Comparison of ENCODE assay signal across 27 cellular contexts in genomic region chr17:82446124-82446523, GRCh38. TPM values are rescaled to one million over a fixed set of nuclear protein-coding genes. Genes with fewer than 3 reads are reported as not detected.
DNase-seq lines count a peak whose midpoint lies in the region; ATAC-seq, FAIRE-seq and TF ChIP-seq lines count a peak whose summit lies in the region.
"Had no signal": no experiment of that assay in that cellular context is flagged by ENCODE, and none has a peak within 500 bp of the region (broad histone marks: within the 10 kb centered on the region; RNA-seq: fewer than 3 reads in every experiment).

No MANE protein-coding gene starts in this region.

- H3K4me3 ChIP-seq in kidney (ENCODE audit: low read length in 2 of 2) (no peak overlapping the region), stomach (peak overlapping the region in 1 of 4 donors; percentile 1)
- H3K4me3 ChIP-seq: esophagus muscularis mucosa, HAP-1, mucosa of descending colon, SK-N-MC, uterus had no signal

- intact Hi-C loops in kidney (cut with DNase I): no loop called here
- intact Hi-C loops in stomach (cut with DNase I; ENCODE audit: low total_unique reads): no loop called here

- H3K4me3 Mint-ChIP-seq in IgD-negative memory B cell: peak overlapping the region in 2 of 4 donors; percentile 37 to 88
- H3K4me3 Mint-ChIP-seq in stimulated activated naive CD8-positive, alpha-beta T cell treated with anti-CD3 and anti-CD28 coated beads, Interleukin-15, amount 100 ng/mL, for 72 hours: no peak overlapping the region
- H3K4me3 Mint-ChIP-seq: CD14-positive monocyte had no signal

- no peak for TF ChIP-seq EP300 in stomach (IDR thresholded peaks at IDR 0.05)

- H3K27ac Mint-ChIP-seq in activated naive CD4-positive, alpha-beta T cell treated with anti-CD3 and anti-CD28 coated beads, Interleukin-2, amount 50 U/mL, for 72 hours: peak overlapping the region; percentile 44 to 76
- peak overlapping the region in 2 of 3 donors; percentile 95 to 99 for H3K27ac Mint-ChIP-seq in IgD-negative memory B cell
- peak overlapping the region; percentile 52 to 88 for H3K27ac Mint-ChIP-seq in stimulated activated naive CD8-positive, alpha-beta T cell treated with anti-CD3 and anti-CD28 coated beads, Interleukin-15, amount 100 ng/mL, for 72 hours

- no peak for FAIRE-seq in kidney (lab: Jason Lieb, UNC)
- FAIRE-seq: colon, frontal cortex had no signal

- H3K36me3 ChIP-seq in kidney (ENCODE audit: control insufficient read depth in 1 of 2, insufficient read depth in 2 of 2, low read length in 2 of 2): peaks cover 4 to 5% of the 10 kb centered on the region in 2 donors
- H3K36me3 ChIP-seq in stomach: peaks cover 12 to 65% (median 54%) of the 10 kb centered on the region in 4 donors
- H3K36me3 ChIP-seq: uterus had no signal

- H3K9me3 ChIP-seq in kidney (ENCODE audit: control insufficient read depth in 1 of 2, low read length in 2 of 2): no peaks in the 10 kb centered on the region
- no peaks in the 10 kb centered on the region for H3K9me3 ChIP-seq in stomach
- H3K9me3 ChIP-seq: esophagus muscularis mucosa, HAP-1, mucosa of descending colon, uterus had no signal

- WGBS in stomach, 5 donors: 71 to 93% (median 88%) methylated on average over 14 to 15 of the region's 15 CpGs

- DNase-seq in activated naive CD4-positive, alpha-beta T cell treated with anti-CD3 and anti-CD28 coated beads, Interleukin-2, amount 50 U/mL, for 72 hours (ENCODE audit: low spot score in 2 of 2): no peak
- DNase-seq in activated naive CD4-positive, alpha-beta T cell (lab: John Stamatoyannopoulos, UW): no peak
- DNase-seq in kidney: peak; percentile 76
- DNase-seq in stimulated activated naive CD8-positive, alpha-beta T cell treated with anti-CD3 and anti-CD28 coated beads, Interleukin-15, amount 100 ng/mL, for 72 hours: no peak
- DNase-seq in stomach: no peak
- DNase-seq in SHP77 (lab: John Stamatoyannopoulos, UW): no peak
- no peak for DNase-seq in omental fat pad (ENCODE audit: low spot score)
- DNase-seq: ACHN; activated T-cell treated with anti-CD3 and anti-CD28 coated beads, Interleukin-2, amount 50 U/mL, for 48 hours; brain microvascular endothelial cell; effector memory CD8-positive, alpha-beta T cell; hypothalamus; KG1; mucosa of descending colon; NCI-H146; NCI-H510A treated with DMSO at 0.1 percent for 48 hours; nucleus accumbens; stimulated activated CD4-positive, alpha-beta T cell treated with anti-CD3 and anti-CD28 coated beads, Interleukin-4, amount 100 ng/mL, for 4 hours; substantia nigra; uterus had no signal

- peaks cover under 1 to 9% of the 10 kb centered on the region in 2 donors for H3K4me1 ChIP-seq in kidney (ENCODE audit: control insufficient read depth in 1 of 2, insufficient read depth in 1 of 2, low read depth in 1 of 2, low read length in 2 of 2)
- peaks cover 25 to 57% (median 40%) of the 10 kb centered on the region in 4 donors for H3K4me1 ChIP-seq in stomach

- TF ChIP-seq CTCF in kidney (IDR thresholded peaks at IDR 0.05; ENCODE audit: borderline replicate concordance, extremely low read depth, insufficient read depth): no peak
- no peak for TF ChIP-seq CTCF in stomach (IDR thresholded peaks at IDR 0.05)
- TF ChIP-seq CTCF in omental fat pad (IDR thresholded peaks at IDR 0.05): no peak

- H3K9me3 Mint-ChIP-seq in activated naive CD4-positive, alpha-beta T cell treated with anti-CD3 and anti-CD28 coated beads, Interleukin-2, amount 50 U/mL, for 72 hours: no peaks in the 10 kb centered on the region
- H3K9me3 Mint-ChIP-seq in IgD-negative memory B cell: no peaks in the 10 kb centered on the region
- no peaks in the 10 kb centered on the region for H3K9me3 Mint-ChIP-seq in stimulated activated naive CD8-positive, alpha-beta T cell treated with anti-CD3 and anti-CD28 coated beads, Interleukin-15, amount 100 ng/mL, for 72 hours
- H3K9me3 Mint-ChIP-seq: CD14-positive monocyte; effector memory CD8-positive, alpha-beta T cell had no signal

- H3K27me3 ChIP-seq in stomach: no peaks in the 10 kb centered on the region
- H3K27me3 ChIP-seq: brain microvascular endothelial cell, esophagus muscularis mucosa, uterus had no signal

- H3K27ac ChIP-seq in kidney (ENCODE audit: low read depth in 2 of 2, low read length in 2 of 2) (no peak overlapping the region), stomach (peak overlapping the region in 2 of 5 donors; percentile 37 to 49)
- H3K27ac ChIP-seq: brain microvascular endothelial cell, SK-N-MC had no signal

- peaks cover 14 to 24% (median 23%) of the 10 kb centered on the region in 3 donors for H3K4me1 Mint-ChIP-seq in IgD-negative memory B cell
- peaks cover 45% of the 10 kb centered on the region for H3K4me1 Mint-ChIP-seq in stimulated activated naive CD8-positive, alpha-beta T cell treated with anti-CD3 and anti-CD28 coated beads, Interleukin-15, amount 100 ng/mL, for 72 hours

- peaks cover 19 to 28% of the 10 kb centered on the region in 2 donors for H3K36me3 Mint-ChIP-seq in activated naive CD4-positive, alpha-beta T cell treated with anti-CD3 and anti-CD28 coated beads, Interleukin-2, amount 50 U/mL, for 72 hours
- peaks cover 4% of the 10 kb centered on the region for H3K36me3 Mint-ChIP-seq in IgD-negative memory B cell

- no peak for ATAC-seq in activated naive CD4-positive, alpha-beta T cell treated with anti-CD3 and anti-CD28 coated beads, Interleukin-2, amount 50 U/mL, for 72 hours
- no peak for ATAC-seq in stimulated activated naive CD8-positive, alpha-beta T cell treated with anti-CD3 and anti-CD28 coated beads, Interleukin-15, amount 100 ng/mL, for 72 hours
- no peak for ATAC-seq in omental fat pad (ENCODE audit: low FRiP score)
- ATAC-seq: effector memory CD8-positive, alpha-beta T cell; mucosa of descending colon had no signal

- TF ChIP-seq POLR2A in stomach (IDR thresholded peaks at IDR 0.05): no peak

- H3K27me3 Mint-ChIP-seq in IgD-negative memory B cell: no peaks in the 10 kb centered on the region
- no peaks in the 10 kb centered on the region for H3K27me3 Mint-ChIP-seq in stimulated activated naive CD8-positive, alpha-beta T cell treated with anti-CD3 and anti-CD28 coated beads, Interleukin-15, amount 100 ng/mL, for 72 hours
- H3K27me3 Mint-ChIP-seq: effector memory CD8-positive, alpha-beta T cell had no signal

- no peak overlapping the region for H3K9ac ChIP-seq in kidney (ENCODE audit: low read length in 2 of 2)

RNA-seq across cellular contexts. Expression of gene CYBC1, which starts 4.4 kb away (rescaled TPM):
- 100 to 1,000 TPM; 205 to 401 TPM for total RNA-seq in activated naive CD4-positive, alpha-beta T cell treated with anti-CD3 and anti-CD28 coated beads, Interleukin-2, amount 50 U/mL, for 72 hours
- polyA plus RNA-seq in IgD-negative memory B cell: 266 TPM
- total RNA-seq in kidney: 139 TPM
- polyA plus RNA-seq in kidney (ENCODE audit: insufficient read depth, low read depth, low replicate concordance): 38.2 TPM
- 100 to 1,000 TPM in 2 of 5 donors, 10 to 100 TPM in 3; 41.5 to 196 (median 53.0) TPM for total RNA-seq in stomach
- polyA plus RNA-seq in stomach: 10 to 100 TPM; 35.9 to 43.4 (median 40.3) TPM
- 10 to 100 TPM; 43.8 to 74.6 (median 68.4) TPM for total RNA-seq in omental fat pad

RNA-seq across cellular contexts. Expression of gene NARF, which starts 12.4 kb away (rescaled TPM):
- total RNA-seq in activated naive CD4-positive, alpha-beta T cell treated with anti-CD3 and anti-CD28 coated beads, Interleukin-2, amount 50 U/mL, for 72 hours: 100 to 1,000 TPM; 159 TPM
- polyA plus RNA-seq in IgD-negative memory B cell (76.2 TPM), kidney (ENCODE audit: insufficient read depth, low read depth, low replicate concordance) (29.1 TPM), stomach (10 to 100 TPM; 71.9 to 78.2 (median 78.1) TPM)
- total RNA-seq in kidney (45.8 TPM), stomach (10 to 100 TPM; 29.4 to 83.9 (median 36.2) TPM), omental fat pad (10 to 100 TPM; 31.8 to 48.7 (median 35.7) TPM)

RNA-seq across cellular contexts. Expression of gene OGFOD3, which starts 27.7 kb away (rescaled TPM):
- total RNA-seq in activated naive CD4-positive, alpha-beta T cell treated with anti-CD3 and anti-CD28 coated beads, Interleukin-2, amount 50 U/mL, for 72 hours: 10 to 100 TPM; 16.8 to 23.5 TPM
- polyA plus RNA-seq in IgD-negative memory B cell (33.2 TPM), kidney (ENCODE audit: insufficient read depth, low read depth, low replicate concordance) (27.8 TPM), stomach (10 to 100 TPM; 13.9 to 17.3 (median 15.3) TPM)
- total RNA-seq in kidney (36.1 TPM), stomach (10 to 100 TPM; 10.5 to 30.4 (median 23.2) TPM), omental fat pad (10 to 100 TPM; 22.9 to 31.6 (median 28.6) TPM)

RNA-seq across cellular contexts. Expression of gene HEXD, which starts 28.0 kb away (rescaled TPM):
- 10 to 100 TPM; 16.2 to 33.6 TPM for total RNA-seq in activated naive CD4-positive, alpha-beta T cell treated with anti-CD3 and anti-CD28 coated beads, Interleukin-2, amount 50 U/mL, for 72 hours
- polyA plus RNA-seq in IgD-negative memory B cell (23.2 TPM), kidney (ENCODE audit: insufficient read depth, low read depth, low replicate concordance) (42.0 TPM), stomach (100 to 1,000 TPM in 1 of 3 donors, 10 to 100 TPM in 2; 51.9 to 103 (median 93.4) TPM)
- total RNA-seq in kidney (39.2 TPM), stomach (100 to 1,000 TPM in 4 of 5 donors, 10 to 100 TPM in 1; 13.8 to 212 (median 124) TPM), omental fat pad (10 to 100 TPM; 29.1 to 66.4 (median 47.3) TPM)
